ENCODE assay signal across 1 cellular context in the genomic region with DNA sequence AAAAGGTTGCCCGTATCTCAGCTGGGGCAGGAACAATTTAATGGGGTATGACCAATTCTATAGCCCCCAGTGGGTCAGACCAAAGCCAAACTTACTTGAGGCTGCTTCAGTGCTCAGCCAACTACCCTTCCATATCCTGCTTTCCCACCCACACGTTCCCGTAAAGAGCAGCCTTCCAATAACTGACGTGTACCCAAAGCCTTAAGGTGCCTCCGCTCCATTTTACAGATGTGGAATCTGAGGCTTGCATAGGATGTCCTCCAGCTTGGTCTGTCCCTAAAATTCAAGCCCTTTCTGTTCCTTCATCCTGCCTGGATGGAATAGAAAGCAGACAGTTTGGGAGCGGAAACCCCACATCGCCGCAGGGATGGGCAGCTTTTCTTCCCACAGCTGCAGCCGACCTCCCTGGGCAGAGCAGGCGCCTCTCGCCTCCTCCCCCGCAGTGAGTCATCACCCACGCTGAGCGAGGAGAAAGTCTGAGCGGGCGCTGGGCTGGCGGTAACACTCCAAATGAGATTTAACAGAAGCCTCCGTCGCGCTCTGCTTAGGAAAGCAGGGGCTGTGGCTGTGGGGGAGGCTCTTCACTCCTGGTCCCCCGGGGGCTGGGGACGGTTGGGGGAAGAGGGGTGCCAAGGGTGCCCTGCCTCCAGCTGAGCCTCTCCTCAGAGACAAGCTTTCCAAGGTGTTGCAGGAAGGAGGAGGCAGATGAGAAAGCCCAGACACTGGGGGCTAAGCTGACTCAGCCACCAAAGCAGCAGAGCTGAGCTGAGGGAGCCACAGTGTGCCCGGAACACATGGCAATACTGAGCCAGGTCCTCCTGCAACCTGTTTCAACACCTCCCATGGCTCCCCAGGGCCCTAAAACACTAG.
TF ChIP-seq lines count a peak whose summit lies in the region.

No MANE protein-coding gene starts in this region.

TF ChIP-seq in endothelial cell of umbilical vein, 7 proteins besides CTCF, POLR2A, EP300 and RAD21 (continued from another document):
- TF ChIP-seq JUN (IDR thresholded peaks at IDR 0.05; ENCODE audit: borderline replicate concordance, insufficient read depth, insufficient read length, low read depth) (peak; percentile 55), EZH2 (IDR thresholded peaks at IDR 0.05; ENCODE audit: borderline replicate concordance, low read depth, low read length, severe bottlenecking) (no peak)
